18 cellular contexts compared by ENCODE assay signal in the genomic region with DNA sequence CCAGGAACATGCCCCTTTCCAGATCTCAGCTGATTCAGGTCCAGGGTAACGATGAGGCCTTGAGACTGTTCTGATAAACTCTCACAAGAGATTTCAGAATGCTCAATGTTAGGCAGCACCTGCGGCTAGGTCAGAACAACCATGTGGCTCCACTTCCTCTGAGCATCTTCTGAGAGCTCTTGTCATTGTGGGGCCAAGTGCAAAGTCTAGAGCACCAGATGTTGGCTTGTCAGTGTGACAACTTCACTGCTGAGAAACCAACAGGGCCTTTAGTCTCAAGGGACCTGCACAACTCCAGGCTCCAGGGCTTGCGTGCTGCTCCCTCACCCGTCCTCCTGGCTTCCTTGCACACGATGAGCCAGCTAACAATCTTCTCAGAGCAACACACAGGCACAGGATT. TPM values are rescaled to one million over a fixed set of nuclear protein-coding genes. Genes with fewer than 3 reads are reported as not detected.
DNase-seq lines count a peak whose midpoint lies in the region; ATAC-seq, FAIRE-seq and TF ChIP-seq lines count a peak whose summit lies in the region.
"Had no signal": no experiment of that assay in that cellular context is flagged by ENCODE, and none has a peak within 500 bp of the region (broad histone marks: within the 10 kb centered on the region; RNA-seq: fewer than 3 reads in every experiment).

No MANE protein-coding gene starts in this region.

- peaks cover 8% of the 10 kb centered on the region for H3K36me3 Mint-ChIP-seq in activated CD8-positive, alpha-beta memory T cell treated with anti-CD3 and anti-CD28 coated beads, Interleukin-2, amount 10 ng/mL, durations not matched to agents 7 days and 5 days
- peaks cover 2% of the 10 kb centered on the region for H3K36me3 Mint-ChIP-seq in progenitor cell of endocrine pancreas (ENCODE audit: insufficient read depth)

- H3K27ac Mint-ChIP-seq in activated CD8-positive, alpha-beta memory T cell treated with anti-CD3 and anti-CD28 coated beads, Interleukin-2, amount 10 ng/mL, durations not matched to agents 7 days and 5 days: no peak overlapping the region
- H3K27ac Mint-ChIP-seq in progenitor cell of endocrine pancreas: peak overlapping the region; percentile 76

- TF ChIP-seq CTCF in progenitor cell of endocrine pancreas (IDR thresholded peaks at IDR 0.05; ENCODE audit: unreplicated experiment): no peak

- peaks cover 15% of the 10 kb centered on the region for H3K4me1 Mint-ChIP-seq in activated CD8-positive, alpha-beta memory T cell treated with anti-CD3 and anti-CD28 coated beads, Interleukin-2, amount 10 ng/mL, durations not matched to agents 7 days and 5 days
- no peaks in the 10 kb centered on the region for H3K4me1 Mint-ChIP-seq in progenitor cell of endocrine pancreas (ENCODE audit: low read depth)

- ATAC-seq in activated CD8-positive, alpha-beta memory T cell treated with anti-CD3 and anti-CD28 coated beads, Interleukin-2, amount 10 ng/mL, durations not matched to agents 7 days and 5 days: peak; percentile 41
- peak; percentile 75 for ATAC-seq in GM21619 (IDR thresholded peaks at IDR 0.05; ENCODE audit: unreplicated experiment)
- ATAC-seq: T-cell had no signal

- no peak overlapping the region for H3K4me3 Mint-ChIP-seq in activated CD8-positive, alpha-beta memory T cell treated with anti-CD3 and anti-CD28 coated beads, Interleukin-2, amount 10 ng/mL, durations not matched to agents 7 days and 5 days
- no peak overlapping the region for H3K4me3 Mint-ChIP-seq in progenitor cell of endocrine pancreas (ENCODE audit: low read depth)
- H3K4me3 Mint-ChIP-seq: T-cell had no signal

- peak; percentile 23 for FAIRE-seq in HTR-8/SVneo (lab: Jason Lieb, UNC)
- FAIRE-seq: A549, H54, keratinocyte had no signal

- H3K27me3 Mint-ChIP-seq in activated CD8-positive, alpha-beta memory T cell treated with anti-CD3 and anti-CD28 coated beads, Interleukin-2, amount 10 ng/mL, durations not matched to agents 7 days and 5 days: no peaks in the 10 kb centered on the region
- H3K27me3 Mint-ChIP-seq in progenitor cell of endocrine pancreas: no peaks in the 10 kb centered on the region
- H3K27me3 Mint-ChIP-seq: T-cell had no signal

- CTCF ChIA-PET in activated CD8-positive, alpha-beta memory T cell treated with anti-CD3 and anti-CD28 coated beads, Interleukin-2, amount 10 ng/mL, durations not matched to agents 7 days and 5 days (lab: Charles Lee): no interaction called here

- no peaks in the 10 kb centered on the region for H3K9me3 Mint-ChIP-seq in activated CD8-positive, alpha-beta memory T cell treated with anti-CD3 and anti-CD28 coated beads, Interleukin-2, amount 10 ng/mL, durations not matched to agents 7 days and 5 days (ENCODE audit: low read depth)
- no peaks in the 10 kb centered on the region for H3K9me3 Mint-ChIP-seq in progenitor cell of endocrine pancreas (ENCODE audit: low read depth)
- H3K9me3 Mint-ChIP-seq: T-cell had no signal

- DNase-seq in activated CD8-positive, alpha-beta memory T cell treated with anti-CD3 and anti-CD28 coated beads, Interleukin-2, amount 10 ng/mL, durations not matched to agents 7 days and 5 days: no peak
- no peak for DNase-seq in activated CD8-positive, alpha-beta memory T cell treated with anti-CD3 and anti-CD28 coated beads, Interleukin-2, amount 50 U/mL, for 48 hours
- DNase-seq in HTR-8/SVneo (ENCODE audit: insufficient read length, low spot score) (no peak), progenitor cell of endocrine pancreas (ENCODE audit: low spot score, unreplicated experiment) (no peak), germinal center (ENCODE audit: low spot score) (no peak), NCI-H510A treated with DMSO at 0.1 percent for 48 hours (lab: John Stamatoyannopoulos, UW) (no peak), NCI-H1417 treated with DMSO at 0.1 percent for 48 hours (lab: John Stamatoyannopoulos, UW) (no peak)
- DNase-seq: activated CD4-positive, alpha-beta T cell treated with anti-CD3 and anti-CD28 coated beads for 1 hour; activated T-cell treated with anti-CD3 and anti-CD28 coated beads, Interleukin-2, amount 50 U/mL, for 1 hour; amygdala; Caco-2; glutamatergic neuron; NCI-H446; T-cell had no signal

RNA-seq across cellular contexts. Expression of a gene that starts 29.0 kb away (rescaled TPM):
- total RNA-seq in activated CD8-positive, alpha-beta memory T cell treated with anti-CD3 and anti-CD28 coated beads, Interleukin-2, amount 10 ng/mL, durations not matched to agents 7 days and 5 days: 10 to 100 TPM; 17.8 to 20.9 TPM
- total RNA-seq in progenitor cell of endocrine pancreas: 18.8 and 21.1 TPM in 2 replicates

RNA-seq across cellular contexts. Expression of a gene that starts 39.9 kb away (rescaled TPM):
- 10 to 100 TPM; 67.3 to 72.5 TPM for total RNA-seq in activated CD8-positive, alpha-beta memory T cell treated with anti-CD3 and anti-CD28 coated beads, Interleukin-2, amount 10 ng/mL, durations not matched to agents 7 days and 5 days
- 75.9 and 76.0 TPM in 2 replicates for total RNA-seq in progenitor cell of endocrine pancreas

RNA-seq across cellular contexts. Expression of a gene that starts 40.2 kb away (rescaled TPM):
- 100 to 1,000 TPM; 407 to 541 TPM for total RNA-seq in activated CD8-positive, alpha-beta memory T cell treated with anti-CD3 and anti-CD28 coated beads, Interleukin-2, amount 10 ng/mL, durations not matched to agents 7 days and 5 days
- 379 and 387 TPM in 2 replicates for total RNA-seq in progenitor cell of endocrine pancreas

RNA-seq across cellular contexts. Expression of a gene that starts 44.5 kb away (rescaled TPM):
- total RNA-seq in activated CD8-positive, alpha-beta memory T cell treated with anti-CD3 and anti-CD28 coated beads, Interleukin-2, amount 10 ng/mL, durations not matched to agents 7 days and 5 days: 10 to 100 TPM; 23.6 to 34.2 TPM
- total RNA-seq in progenitor cell of endocrine pancreas: 29.2 and 37.8 TPM in 2 replicates
